ENCODE assay signal across 25 cellular contexts in the genomic region with DNA sequence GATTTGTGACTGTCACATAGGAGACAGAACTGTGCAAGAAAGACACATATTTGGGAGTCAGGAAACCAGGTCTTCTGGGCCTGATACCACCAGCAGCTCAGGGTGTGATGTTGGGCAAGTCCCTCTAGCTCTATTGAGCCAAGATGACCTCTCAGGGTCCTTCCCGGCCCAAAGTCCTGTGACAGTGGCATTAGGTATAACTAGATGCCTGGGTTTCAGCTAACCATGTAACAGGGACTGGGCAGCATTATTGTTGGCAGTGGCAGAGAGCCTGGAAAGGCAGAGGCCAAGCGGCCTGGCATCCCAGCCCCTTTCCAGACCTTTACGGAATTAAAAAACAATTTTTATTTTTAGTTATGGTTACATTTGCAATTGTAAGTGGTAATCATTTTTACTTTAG. TPM values are rescaled to one million over a fixed set of nuclear protein-coding genes. Genes with fewer than 3 reads are reported as not detected.
DNase-seq lines count a peak whose midpoint lies in the region; ATAC-seq and TF ChIP-seq lines count a peak whose summit lies in the region.
"Had no signal": no experiment of that assay in that cellular context is flagged by ENCODE, and none has a peak within 500 bp of the region (broad histone marks: within the 10 kb centered on the region; RNA-seq: fewer than 3 reads in every experiment).

No MANE protein-coding gene starts in this region.

- TF ChIP-seq EP300 in gastroesophageal sphincter (IDR thresholded peaks at IDR 0.05) (no peak), sigmoid colon (IDR thresholded peaks at IDR 0.05) (no peak)

- peak overlapping the region; percentile 1 to 96 (median 86) for H3K27ac ChIP-seq in heart left ventricle
- peak overlapping the region; percentile 18 to 81 (median 58) for H3K27ac ChIP-seq in gastroesophageal sphincter
- H3K27ac ChIP-seq in sigmoid colon: peak overlapping the region in 3 of 4 donors; percentile 68 to 80 (median 80)
- H3K27ac ChIP-seq in vagina: peak overlapping the region; percentile 18
- H3K27ac ChIP-seq: 22Rv1, C4-2B, epithelial cell of prostate, lower lobe of right lung had no signal

- H3K36me3 ChIP-seq in heart left ventricle (peaks cover 0 to 47% (median 0%) of the 10 kb centered on the region in 9 donors), gastroesophageal sphincter (peaks cover 0 to 16% of the 10 kb centered on the region in 2 donors), sigmoid colon (no peaks in the 10 kb centered on the region), vagina (no peaks in the 10 kb centered on the region)
- H3K36me3 ChIP-seq: transverse colon had no signal

- H3K4me3 ChIP-seq in heart left ventricle: no peak overlapping the region
- no peak overlapping the region for H3K4me3 ChIP-seq in gastroesophageal sphincter
- no peak overlapping the region for H3K4me3 ChIP-seq in sigmoid colon
- no peak overlapping the region for H3K4me3 ChIP-seq in vagina
- H3K4me3 ChIP-seq: lower lobe of right lung, smooth muscle cell, stomach, transverse colon had no signal

- WGBS in heart left ventricle, 4 donors: 49 to 57% (median 54%) methylated on average over 3 of the region's 3 CpGs
- WGBS in gastroesophageal sphincter (ENCODE audit: low coverage in 1 of 2), 2 donors: 41 to 50% methylated on average over 2 of the region's 3 CpGs
- 95 to 96% methylated on average over 3 of the region's 3 CpGs for WGBS in sigmoid colon, 2 donors

- no peak for TF ChIP-seq CTCF in heart left ventricle (IDR thresholded peaks at IDR 0.05)
- TF ChIP-seq CTCF in gastroesophageal sphincter (IDR thresholded peaks at IDR 0.05): no peak
- no peak for TF ChIP-seq CTCF in sigmoid colon (IDR thresholded peaks at IDR 0.05)
- TF ChIP-seq CTCF in vagina (IDR thresholded peaks at IDR 0.05): no peak

- TF ChIP-seq POLR2A in heart left ventricle (IDR thresholded peaks at IDR 0.05): no peak
- no peak for TF ChIP-seq POLR2A in gastroesophageal sphincter (IDR thresholded peaks at IDR 0.05)
- TF ChIP-seq POLR2A in sigmoid colon (IDR thresholded peaks at IDR 0.05): no peak
- TF ChIP-seq POLR2A in vagina (IDR thresholded peaks at IDR 0.05): no peak

- H3K27me3 ChIP-seq in heart left ventricle (no peaks in the 10 kb centered on the region), gastroesophageal sphincter (no peaks in the 10 kb centered on the region), sigmoid colon (no peaks in the 10 kb centered on the region), vagina (no peaks in the 10 kb centered on the region)
- H3K27me3 ChIP-seq: stomach, transverse colon had no signal

- ATAC-seq in heart left ventricle (peak in 1 of 4 donors; percentile 31), gastroesophageal sphincter (no peak), HG02623 (IDR thresholded peaks at IDR 0.05; ENCODE audit: unreplicated experiment) (no peak)
- ATAC-seq: HCT116, lower lobe of right lung had no signal

- intact Hi-C loops in heart left ventricle (cut with DNase I) (loop anchor here in 1 of 10 donors (5.0 kb wide), 1 partner anchor 42 kb away; no protein-coding TSS in a partner anchor), cardiac septum (cut with DNase I) (no loop called here), sigmoid colon (cut with DNase I) (no loop called here), vagina (cut with DNase I) (no loop called here)

- DNase-seq in heart left ventricle (no peak), cardiac septum (ENCODE audit: low spot score) (no peak), sigmoid colon (no peak), vagina (ENCODE audit: extremely low spot score in 2 of 2) (no peak), activated gamma-delta T cell (lab: John Stamatoyannopoulos, UW) (no peak), NCI-H2227 treated with DMSO at 0.1 percent for 48 hours (lab: John Stamatoyannopoulos, UW) (no peak)
- DNase-seq: activated CD4-positive, alpha-beta memory T cell treated with anti-CD3 and anti-CD28 coated beads, Interleukin-2, amount 10 ng/mL, durations not matched to agents 7 days and 5 days; activated CD4-positive, alpha-beta T cell treated with anti-CD3 and anti-CD28 coated beads for 1 hour; activated CD8-positive, alpha-beta memory T cell treated with anti-CD3 and anti-CD28 coated beads, Interleukin-2, amount 50 U/mL, for 4 hours; activated naive CD4-positive, alpha-beta T cell treated with anti-CD3 and anti-CD28 coated beads for 36 hours; COR-L47; glutamatergic neuron; NCI-H446 treated with DMSO at 0.1 percent for 48 hours; NCI-H774; stimulated activated CD4-positive, alpha-beta T cell treated with anti-CD3 and anti-CD28 coated beads, Interleukin-1b, Interleukin-23, amount 100 ng/mL, for 48 hours; stomach; transverse colon had no signal

- H3K4me1 ChIP-seq in heart left ventricle (peaks cover 4 to 98% (median 82%) of the 10 kb centered on the region in 12 donors), gastroesophageal sphincter (peaks cover 13 to 100% (median 49%) of the 10 kb centered on the region in 3 donors), sigmoid colon (peaks cover 0 to 60% (median 58%) of the 10 kb centered on the region in 4 donors), vagina (peaks cover 69% of the 10 kb centered on the region)

- no peaks in the 10 kb centered on the region for H3K9me3 ChIP-seq in heart left ventricle
- H3K9me3 ChIP-seq in gastroesophageal sphincter: no peaks in the 10 kb centered on the region
- H3K9me3 ChIP-seq in sigmoid colon: no peaks in the 10 kb centered on the region
- H3K9me3 ChIP-seq in vagina: no peaks in the 10 kb centered on the region
- H3K9me3 ChIP-seq: lower lobe of right lung, stomach, transverse colon had no signal

RNA-seq across cellular contexts. Expression of gene LIMD1, which starts 10.4 kb away (rescaled TPM):
- total RNA-seq in heart left ventricle: 10 to 100 TPM; 24.8 to 42.8 (median 32.9) TPM
- polyA plus RNA-seq in heart left ventricle: 10 to 100 TPM; 14.4 to 17.7 TPM
- 30.5 TPM for total RNA-seq in cardiac septum
- 10 to 100 TPM; 17.3 to 42.7 (median 33.3) TPM for total RNA-seq in gastroesophageal sphincter
- total RNA-seq in sigmoid colon: 10 to 100 TPM; 12.2 to 19.9 (median 13.2) TPM
- 10 to 100 TPM in 1 of 3 donors, 1 to 10 TPM in 2; 3.0 to 13.2 (median 3.2) TPM for polyA plus RNA-seq in sigmoid colon
- total RNA-seq in vagina: 16.2 TPM

Comparison
In these comparisons a context has a peak if more than half of its experiments do, and no peak if none do; other contexts are left out.
1. H3K27ac ChIP-seq: peak in every context shown above with its lines; median percentile 86 in heart left ventricle; 80 in sigmoid colon; 58 in gastroesophageal sphincter; 18 in vagina.